Comparison of ENCODE assay signal across 14 cellular contexts in genomic region chr13:93004919-93005318, GRCh38.
DNase-seq lines count a peak whose midpoint lies in the region; ATAC-seq and TF ChIP-seq lines count a peak whose summit lies in the region.
"Had no signal": no experiment of that assay in that cellular context is flagged by ENCODE, and none has a peak within 500 bp of the region (broad histone marks: within the 10 kb centered on the region; RNA-seq: fewer than 3 reads in every experiment).

No MANE protein-coding gene starts in this region.

- H3K36me3 ChIP-seq in breast epithelium, result no peaks in the 10 kb centered on the region

- H3K27ac ChIP-seq in breast epithelium, result no peak overlapping the region

- H3K27me3 ChIP-seq in breast epithelium, result no peaks in the 10 kb centered on the region

- peaks cover 0 to 16% of the 10 kb centered on the region in 2 donors for H3K9me3 ChIP-seq in breast epithelium

- no peak overlapping the region for H3K4me3 ChIP-seq in breast epithelium
- no peak overlapping the region for H3K4me3 ChIP-seq in fibroblast of the aortic adventitia (ENCODE audit: low read depth, low read length)

- no peaks in the 10 kb centered on the region for H3K4me1 Mint-ChIP-seq in MCF 10A (ENCODE audit: insufficient read depth, unreplicated experiment)
- H3K4me1 Mint-ChIP-seq: activated naive CD4-positive, alpha-beta T cell treated with anti-CD3 and anti-CD28 coated beads, Interleukin-2, amount 10 ng/mL, durations not matched to agents 7 days and 5 days; B cell had no signal

- no peak for TF ChIP-seq POLR2A in breast epithelium (IDR thresholded peaks at IDR 0.05)

- H3K4me1 ChIP-seq in breast epithelium, result no peaks in the 10 kb centered on the region

- H3K36me3 Mint-ChIP-seq in MCF 10A (ENCODE audit: insufficient read depth, unreplicated experiment), result peaks cover 5% of the 10 kb centered on the region
- H3K36me3 Mint-ChIP-seq: activated naive CD4-positive, alpha-beta T cell treated with anti-CD3 and anti-CD28 coated beads, Interleukin-2, amount 10 ng/mL, durations not matched to agents 7 days and 5 days had no signal

- BruUV-seq in MCF 10A (replicated peaks; lab: Mats Ljungman, UMichigan), result no TSS peak

- no peak for ATAC-seq in GM18519 (IDR thresholded peaks at IDR 0.05; ENCODE audit: low FRiP score, unreplicated experiment)

- H3K27me3 Mint-ChIP-seq in MCF 10A (ENCODE audit: insufficient read depth, unreplicated experiment), result no peaks in the 10 kb centered on the region
- H3K27me3 Mint-ChIP-seq: activated naive CD4-positive, alpha-beta T cell treated with anti-CD3 and anti-CD28 coated beads, Interleukin-2, amount 10 ng/mL, durations not matched to agents 7 days and 5 days; B cell had no signal

- CTCF ChIA-PET in MCF 10A (lab: Yijun Ruan, JAX), result interaction anchor here (0.7 kb wide), 1 partner anchor 9 kb away, joined by 3 read pairs; no protein-coding TSS in a partner anchor

- H3K27ac Mint-ChIP-seq in MCF 10A (ENCODE audit: low read depth, unreplicated experiment), result no peak overlapping the region
- H3K27ac Mint-ChIP-seq: activated naive CD4-positive, alpha-beta T cell treated with anti-CD3 and anti-CD28 coated beads, Interleukin-2, amount 10 ng/mL, durations not matched to agents 7 days and 5 days; B cell had no signal

- peak; percentile 26 for DNase-seq in MCF 10A (ENCODE audit: unreplicated experiment)
- DNase-seq in breast epithelium (ENCODE audit: low spot score in 2 of 2), result no peak
- peak; percentile 25 for DNase-seq in OCI-M1 (lab: John Stamatoyannopoulos, UW)
- DNase-seq in fibroblast of the aortic adventitia (ENCODE audit: low read depth), result peak; percentile 37
- no peak for DNase-seq in ecto neural progenitor cell (ENCODE audit: low spot score)
- no peak for DNase-seq in posterior cingulate gyrus
- DNase-seq in hippocampal formation (lab: John Stamatoyannopoulos, UW), result no peak
- DNase-seq: activated CD8-positive, alpha-beta memory T cell treated with anti-CD3 and anti-CD28 coated beads for 24 hours; activated naive CD4-positive, alpha-beta T cell treated with anti-CD3 and anti-CD28 coated beads, Interleukin-2, amount 10 ng/mL, durations not matched to agents 7 days and 5 days; foreskin melanocyte; NCI-H1694 treated with DMSO at 0.1 percent for 48 hours; trophoblast cell had no signal

- peaks cover 12% of the 10 kb centered on the region for H3K9me3 Mint-ChIP-seq in MCF 10A (ENCODE audit: unreplicated experiment)

- no peak overlapping the region for H3K4me3 Mint-ChIP-seq in MCF 10A (ENCODE audit: unreplicated experiment)
- H3K4me3 Mint-ChIP-seq: activated naive CD4-positive, alpha-beta T cell treated with anti-CD3 and anti-CD28 coated beads, Interleukin-2, amount 10 ng/mL, durations not matched to agents 7 days and 5 days; B cell had no signal

- POLR2A ChIA-PET in MCF 10A (lab: Yijun Ruan, JAX), result interaction anchor here (0.6 kb wide), 1 partner anchor 1297 kb away, joined by 3 read pairs; no protein-coding TSS in a partner anchor

- TF ChIP-seq CTCF in MCF 10A (IDR thresholded peaks at IDR 0.05; ENCODE audit: unreplicated experiment), result no peak
- TF ChIP-seq CTCF in breast epithelium (IDR thresholded peaks at IDR 0.05), result no peak
- TF ChIP-seq CTCF in fibroblast of the aortic adventitia (IDR thresholded peaks at IDR 0.05; ENCODE audit: insufficient read depth, low read length), result peak; percentile 29

- intact Hi-C loops in MCF 10A (cut with micrococcal nuclease), result no loop called here
- intact Hi-C loops in breast epithelium (cut with DNase I; ENCODE audit: low total_unique reads), result no loop called here
- intact Hi-C loops in posterior cingulate gyrus (cut with DNase I), result no loop called here

Comparison
In these comparisons a context has a peak if more than half of its experiments do, and no peak if none do; other contexts are left out.
1. DNase-seq: peak in MCF 10A (single experiment), OCI-M1 (single experiment) and fibroblast of the aortic adventitia (single experiment); none in breast epithelium (0 of 2), ecto neural progenitor cell (single experiment), posterior cingulate gyrus (0 of 10) and hippocampal formation (0 of 2).